9 cellular contexts compared by ENCODE assay signal in genomic region chr2:216044883-216045499, GRCh38.
A peak's percentile ranks its signal among the peaks of the same experiment; 100 is the strongest.
DNase-seq lines count a peak whose midpoint lies in the region; ATAC-seq and TF ChIP-seq lines count a peak whose summit lies in the region.
"Had no signal": no experiment of that assay in that cellular context is flagged by ENCODE, and none has a peak within 500 bp of the region (broad histone marks: within the 10 kb centered on the region; RNA-seq: fewer than 3 reads in every experiment).

No MANE protein-coding gene starts in this region.

- no peaks in the 10 kb centered on the region for H3K9me3 ChIP-seq in OCI-LY3 (ENCODE audit: insufficient read depth, low read length)

- H4K20me1 ChIP-seq in OCI-LY3 (ENCODE audit: insufficient read depth, low read length) = no peaks in the 10 kb centered on the region

- no peak for TF ChIP-seq CTCF in OCI-LY3 (IDR thresholded peaks at IDR 0.05; ENCODE audit: low read depth, low read length)

- H3K9ac ChIP-seq in OCI-LY3 (ENCODE audit: low read length) = no peak overlapping the region

- peak overlapping the region; percentile 37 for H3K4me2 ChIP-seq in OCI-LY3 (ENCODE audit: low read length)

- H2AFZ ChIP-seq in OCI-LY3 (ENCODE audit: low read depth, low read length) = no peak overlapping the region

- ATAC-seq in GM18858 (IDR thresholded peaks at IDR 0.05; ENCODE audit: unreplicated experiment) = peak; percentile 97
- peak; percentile 88 for ATAC-seq in GM21381 (IDR thresholded peaks at IDR 0.05; ENCODE audit: unreplicated experiment)
- peak; percentile 98 for ATAC-seq in HG03039 (IDR thresholded peaks at IDR 0.05; ENCODE audit: unreplicated experiment)

- no peak for DNase-seq in epidermal melanocyte (ENCODE audit: insufficient read length, low spot score)
- no peak for DNase-seq in HCEC 1CT
- no peak for DNase-seq in AG08396 (ENCODE audit: low spot score)
- DNase-seq: effector memory CD4-positive, alpha-beta T cell; NCI-H1694 had no signal

- no peak overlapping the region for H3K27ac ChIP-seq in OCI-LY3 (ENCODE audit: low read length)

- no peaks in the 10 kb centered on the region for H3K79me2 ChIP-seq in OCI-LY3 (ENCODE audit: low read length)

- peaks cover 12% of the 10 kb centered on the region for H3K4me1 ChIP-seq in OCI-LY3 (ENCODE audit: low read length)

- H3K27me3 ChIP-seq in OCI-LY3 (ENCODE audit: low read depth, low read length) = no peaks in the 10 kb centered on the region

- no peaks in the 10 kb centered on the region for H3K36me3 ChIP-seq in OCI-LY3 (replicated peaks; ENCODE audit: low read depth, low read length)

- no peak overlapping the region for H3K4me3 ChIP-seq in OCI-LY3 (ENCODE audit: low read length)
